ENCODE assay signal across 9 cellular contexts in the genomic region with DNA sequence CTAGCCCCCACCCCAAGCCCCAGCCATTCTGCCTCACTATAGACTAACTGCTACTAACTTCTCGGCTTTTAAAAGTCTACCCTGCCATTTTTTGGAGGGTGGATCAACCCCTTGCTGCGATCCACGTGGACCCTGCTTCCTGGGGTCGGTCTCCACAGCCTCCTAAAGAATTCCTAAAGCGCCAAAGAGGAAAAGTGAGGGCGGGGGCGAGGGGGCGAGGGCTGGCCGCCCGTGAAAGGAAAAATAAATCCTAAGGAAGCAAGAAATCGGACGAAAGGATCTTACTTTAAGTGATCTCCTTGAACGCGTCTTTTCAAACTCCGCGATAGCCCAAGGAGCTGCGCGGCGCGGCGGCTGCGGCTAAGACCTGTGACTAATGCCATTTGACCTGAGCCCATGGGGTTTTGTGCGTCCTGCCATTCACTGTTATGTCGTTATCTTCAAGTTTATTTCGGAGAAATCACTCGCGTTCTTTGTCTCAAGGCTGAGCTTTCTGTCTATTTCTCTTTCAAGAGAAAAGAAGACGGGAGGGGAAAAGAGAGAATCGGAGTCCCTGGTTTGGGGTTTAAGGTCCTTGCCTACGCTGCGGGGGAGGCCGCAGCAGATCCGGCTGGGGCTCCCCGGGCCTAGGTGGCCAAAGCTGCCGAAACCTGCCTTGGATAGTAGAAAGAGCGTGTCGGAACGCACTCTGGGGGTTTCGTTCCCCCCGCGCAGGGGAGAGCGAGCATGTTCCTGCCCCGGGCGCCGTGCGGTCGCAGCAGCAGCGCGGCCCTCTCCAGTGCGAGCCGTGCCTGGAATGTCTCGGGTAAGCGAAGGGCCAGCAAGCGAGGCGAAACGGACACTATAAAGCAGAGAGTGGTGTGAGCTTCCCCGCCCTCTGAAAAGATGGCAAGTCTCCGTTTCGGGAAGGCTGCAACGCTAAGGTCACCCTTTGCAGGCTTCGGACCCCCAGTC. TPM values are rescaled to one million over a fixed set of nuclear protein-coding genes. Genes with fewer than 3 reads are reported as not detected.
DNase-seq lines count a peak whose midpoint lies in the region; ATAC-seq lines count a peak whose summit lies in the region.
"Had no signal": no experiment of that assay in that cellular context is flagged by ENCODE, and none has a peak within 500 bp of the region (broad histone marks: within the 10 kb centered on the region; RNA-seq: fewer than 3 reads in every experiment).

No MANE protein-coding gene starts in this region.

- peaks cover 99% of the 10 kb centered on the region for H3K27me3 ChIP-seq in iPS-15b (ENCODE audit: control insufficient read depth, insufficient read depth, low read length)

- no peaks in the 10 kb centered on the region for H3K36me3 Mint-ChIP-seq in activated CD4-positive, alpha-beta T cell treated with anti-CD3 and anti-CD28 coated beads for 36 hours (ENCODE audit: low read depth)
- peaks cover 11% of the 10 kb centered on the region for H3K36me3 Mint-ChIP-seq in activated naive CD8-positive, alpha-beta T cell treated with anti-CD3 and anti-CD28 coated beads for 36 hours

- H3K4me1 ChIP-seq in iPS-15b (ENCODE audit: control insufficient read depth, insufficient read depth, low read length): peaks cover 20% of the 10 kb centered on the region

- H3K27me3 Mint-ChIP-seq in activated CD4-positive, alpha-beta T cell treated with anti-CD3 and anti-CD28 coated beads for 36 hours: peaks cover 85% of the 10 kb centered on the region
- peaks cover 100% of the 10 kb centered on the region for H3K27me3 Mint-ChIP-seq in activated naive CD8-positive, alpha-beta T cell treated with anti-CD3 and anti-CD28 coated beads for 36 hours
- H3K27me3 Mint-ChIP-seq in stimulated activated naive CD8-positive, alpha-beta T cell treated with anti-CD3 and anti-CD28 coated beads, Interleukin-15, amount 100 ng/mL, for 72 hours: peaks cover 100% of the 10 kb centered on the region

- H3K4me1 Mint-ChIP-seq in activated CD4-positive, alpha-beta T cell treated with anti-CD3 and anti-CD28 coated beads for 36 hours: peaks cover 18% of the 10 kb centered on the region
- peaks cover 27% of the 10 kb centered on the region for H3K4me1 Mint-ChIP-seq in activated naive CD8-positive, alpha-beta T cell treated with anti-CD3 and anti-CD28 coated beads for 36 hours
- peaks cover 42% of the 10 kb centered on the region for H3K4me1 Mint-ChIP-seq in stimulated activated naive CD8-positive, alpha-beta T cell treated with anti-CD3 and anti-CD28 coated beads, Interleukin-15, amount 100 ng/mL, for 72 hours

- H3K36me3 ChIP-seq in iPS-15b (ENCODE audit: control insufficient read depth, insufficient read depth, low read length): no peaks in the 10 kb centered on the region

- POLR2A ChIA-PET in activated CD4-positive, alpha-beta T cell treated with anti-CD3 and anti-CD28 coated beads for 36 hours (lab: Charles Lee): no interaction called here

- DNase-seq in activated CD4-positive, alpha-beta T cell treated with anti-CD3 and anti-CD28 coated beads for 36 hours: peak; percentile 52
- no peak for DNase-seq in activated CD4-positive, alpha-beta T cell treated with anti-CD3 and anti-CD28 coated beads, Interleukin-2, amount 50 U/mL, for 4 hours
- DNase-seq in activated naive CD8-positive, alpha-beta T cell treated with anti-CD3 and anti-CD28 coated beads for 36 hours: peak; percentile 14
- peak; percentile 11 to 27 for DNase-seq in stimulated activated naive CD8-positive, alpha-beta T cell treated with anti-CD3 and anti-CD28 coated beads, Interleukin-15, amount 100 ng/mL, for 72 hours
- DNase-seq in stimulated activated CD4-positive, alpha-beta T cell treated with anti-CD3 and anti-CD28 coated beads, Interleukin-12 subunit alpha, Interleukin-12 subunit beta, amount 100 ng/mL, for 4 hours: no peak
- no peak for DNase-seq in NCI-H2081 (lab: John Stamatoyannopoulos, UW)
- DNase-seq: activated gamma-delta T cell treated with Interleukin-2 at 50 U/mL for 16 hours had no signal

- H3K4me3 ChIP-seq in iPS-15b (ENCODE audit: low read depth, low read length): peak overlapping the region; percentile 53

- intact Hi-C loops in activated CD4-positive, alpha-beta T cell treated with anti-CD3 and anti-CD28 coated beads for 36 hours (cut with DNase I, micrococcal nuclease): loop anchor here in 1 of 2 experiments (5.0 kb wide), 2 partner anchors 44 to 509 kb away; no protein-coding TSS in a partner anchor

- H3K27ac Mint-ChIP-seq in activated CD4-positive, alpha-beta T cell treated with anti-CD3 and anti-CD28 coated beads for 36 hours: peak overlapping the region; percentile 4
- H3K27ac Mint-ChIP-seq in activated naive CD8-positive, alpha-beta T cell treated with anti-CD3 and anti-CD28 coated beads for 36 hours: no peak overlapping the region
- H3K27ac Mint-ChIP-seq in stimulated activated naive CD8-positive, alpha-beta T cell treated with anti-CD3 and anti-CD28 coated beads, Interleukin-15, amount 100 ng/mL, for 72 hours: peak overlapping the region in 1 of 2 donors; percentile 91

- H3K9ac ChIP-seq in iPS-15b (ENCODE audit: low read depth, low read length): no peak overlapping the region

- peaks cover 4% of the 10 kb centered on the region for H3K9me3 Mint-ChIP-seq in activated CD4-positive, alpha-beta T cell treated with anti-CD3 and anti-CD28 coated beads for 36 hours (ENCODE audit: low read depth)
- peaks cover 11% of the 10 kb centered on the region for H3K9me3 Mint-ChIP-seq in activated naive CD8-positive, alpha-beta T cell treated with anti-CD3 and anti-CD28 coated beads for 36 hours
- H3K9me3 Mint-ChIP-seq in stimulated activated naive CD8-positive, alpha-beta T cell treated with anti-CD3 and anti-CD28 coated beads, Interleukin-15, amount 100 ng/mL, for 72 hours: peaks cover 5 to 8% of the 10 kb centered on the region in 2 donors

- H3K9me3 ChIP-seq in iPS-15b (ENCODE audit: control insufficient read depth, insufficient read depth, low read length): no peaks in the 10 kb centered on the region

- CTCF ChIA-PET in activated CD4-positive, alpha-beta T cell treated with anti-CD3 and anti-CD28 coated beads for 36 hours (lab: Charles Lee): interaction anchor here (2.1 to 5.3 kb wide), 3 partner anchors 8 to 34 kb away, joined by 8 to 19 read pairs (median 8); no protein-coding TSS in a partner anchor

- peak overlapping the region; percentile 40 for H3K4me3 Mint-ChIP-seq in activated CD4-positive, alpha-beta T cell treated with anti-CD3 and anti-CD28 coated beads for 36 hours
- peak overlapping the region; percentile 53 for H3K4me3 Mint-ChIP-seq in activated naive CD8-positive, alpha-beta T cell treated with anti-CD3 and anti-CD28 coated beads for 36 hours
- H3K4me3 Mint-ChIP-seq in stimulated activated naive CD8-positive, alpha-beta T cell treated with anti-CD3 and anti-CD28 coated beads, Interleukin-15, amount 100 ng/mL, for 72 hours: peak overlapping the region; percentile 75 to 81

- peak; percentile 30 for ATAC-seq in activated CD4-positive, alpha-beta T cell treated with anti-CD3 and anti-CD28 coated beads for 36 hours
- peak; percentile 55 for ATAC-seq in stimulated activated naive CD8-positive, alpha-beta T cell treated with anti-CD3 and anti-CD28 coated beads, Interleukin-15, amount 100 ng/mL, for 72 hours
- no peak for ATAC-seq in GM21529 (IDR thresholded peaks at IDR 0.05; ENCODE audit: unreplicated experiment)

RNA-seq across cellular contexts. Expression of a gene that starts 2.8 kb away (rescaled TPM):
- not detected for total RNA-seq in activated CD4-positive, alpha-beta T cell treated with anti-CD3 and anti-CD28 coated beads for 36 hours
- total RNA-seq in activated naive CD8-positive, alpha-beta T cell treated with anti-CD3 and anti-CD28 coated beads for 36 hours: not detected

Comparison
In these comparisons a context has a peak if more than half of its experiments do, and no peak if none do; other contexts are left out.
1. DNase-seq: peak in activated CD4-positive, alpha-beta T cell treated with anti-CD3 and anti-CD28 coated beads for 36 hours (single experiment), activated naive CD8-positive, alpha-beta T cell treated with anti-CD3 and anti-CD28 coated beads for 36 hours (single experiment) and stimulated activated naive CD8-positive, alpha-beta T cell treated with anti-CD3 and anti-CD28 coated beads, Interleukin-15, amount 100 ng/mL, for 72 hours (2 of 2); none in activated CD4-positive, alpha-beta T cell treated with anti-CD3 and anti-CD28 coated beads, Interleukin-2, amount 50 U/mL, for 4 hours (0 of 2), stimulated activated CD4-positive, alpha-beta T cell treated with anti-CD3 and anti-CD28 coated beads, Interleukin-12 subunit alpha, Interleukin-12 subunit beta, amount 100 ng/mL, for 4 hours (single experiment) and NCI-H2081 (0 of 2).
2. Peak in every context shown above with its lines, with median percentiles within 50 percentile points of each other: H3K4me3 Mint-ChIP-seq.